In the genomic region with DNA sequence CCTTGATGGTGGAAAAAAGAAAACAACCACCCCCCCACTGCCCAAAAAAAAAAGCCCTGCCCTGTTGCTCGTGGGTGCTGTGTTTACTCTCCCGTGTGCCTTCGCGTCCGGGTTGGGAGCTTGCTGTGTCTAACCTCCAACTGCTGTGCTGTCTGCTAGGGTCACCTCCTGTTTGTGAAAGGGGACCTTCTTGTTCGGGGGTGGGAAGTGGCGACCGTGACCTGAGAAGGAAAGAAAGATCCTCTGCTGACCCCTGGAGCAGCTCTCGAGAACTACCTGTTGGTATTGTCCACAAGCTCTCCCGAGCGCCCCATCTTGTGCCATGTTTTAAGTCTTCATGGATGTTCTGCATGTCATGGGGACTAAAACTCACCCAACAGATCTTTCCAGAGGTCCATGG, we compare ENCODE assay signal across 2 cellular contexts.
TF ChIP-seq lines count a peak whose summit lies in the region.

No MANE protein-coding gene starts in this region.

TF ChIP-seq in HCT116, 20 proteins besides CTCF, POLR2A, EP300 and RAD21:
- TF ChIP-seq YY1 (IDR thresholded peaks at IDR 0.05; ENCODE audit: extremely low read depth, insufficient replicate concordance, low read depth, low read length) (no peak), ELF1 (IDR thresholded peaks at IDR 0.05; ENCODE audit: borderline replicate concordance, low read depth) (no peak), TCF7L2 (IDR thresholded peaks at IDR 0.05; ENCODE audit: borderline replicate concordance, extremely low read depth, insufficient read depth, insufficient read length) (no peak), MAX (IDR thresholded peaks at IDR 0.05) (no peak), ZFX (IDR thresholded peaks at IDR 0.05) (no peak)

TF ChIP-seq in K562, 482 proteins besides CTCF, POLR2A, EP300 and RAD21:
- TF ChIP-seq MYNN (IDR thresholded peaks at IDR 0.05): no peak
- TF ChIP-seq MYNN (CRISPR knock-in tag; IDR thresholded peaks at IDR 0.05): no peak
- TF ChIP-seq, protein P1, sequence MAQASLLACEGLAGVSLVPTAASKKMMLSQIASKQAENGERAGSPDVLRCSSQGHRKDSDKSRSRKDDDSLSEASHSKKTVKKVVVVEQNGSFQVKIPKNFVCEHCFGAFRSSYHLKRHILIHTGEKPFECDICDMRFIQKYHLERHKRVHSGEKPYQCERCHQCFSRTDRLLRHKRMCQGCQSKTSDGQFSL (CRISPR knock-in tag; IDR thresholded peaks at IDR 0.05): peak; percentile 66; the same call in 1 of the 2 replicates
- TF ChIP-seq, protein P1 (tag; IDR thresholded peaks at IDR 0.05): no peak
- TF ChIP-seq CBX1 (IDR thresholded peaks at IDR 0.05; ENCODE audit: low read depth): no peak
- no peak for TF ChIP-seq RFX5 (IDR thresholded peaks at IDR 0.05; ENCODE audit: low read depth, low read length)
